ENCODE assay signal across 20 cellular contexts in genomic region chr17:82222816-82223215, GRCh38. TPM values are rescaled to one million over a fixed set of nuclear protein-coding genes. Genes with fewer than 3 reads are reported as not detected.
DNase-seq lines count a peak whose midpoint lies in the region; ATAC-seq, FAIRE-seq and TF ChIP-seq lines count a peak whose summit lies in the region.
"Had no signal": no experiment of that assay in that cellular context is flagged by ENCODE, and none has a peak within 500 bp of the region (broad histone marks: within the 10 kb centered on the region; RNA-seq: fewer than 3 reads in every experiment).

No MANE protein-coding gene starts in this region.

- no peak overlapping the region for H3K18ac ChIP-seq in mesenchymal stem cell (ENCODE audit: low read depth in 1 of 2, low read length in 2 of 2)

- H3K4me2 ChIP-seq in mesenchymal stem cell (ENCODE audit: low read length, poor library complexity, severe bottlenecking): no peak overlapping the region

- 100% methylated on average over 5 of the region's 10 CpGs for WGBS in mesenchymal stem cell
- WGBS in pancreas, 2 donors: 63 to 74% methylated on average over 10 of the region's 10 CpGs

- POLR2A ChIA-PET in activated CD4-positive, alpha-beta T cell treated with anti-CD3 and anti-CD28 coated beads, Interleukin-2, amount 10 ng/mL, durations not matched to agents 7 days and 5 days (lab: Charles Lee): no interaction called here

- H3K79me1 ChIP-seq in mesenchymal stem cell (replicated peaks; ENCODE audit: low read length, poor library complexity, severe bottlenecking): peaks cover 8% of the 10 kb centered on the region

- H3K4me3 Mint-ChIP-seq in activated CD4-positive, alpha-beta T cell treated with anti-CD3 and anti-CD28 coated beads, Interleukin-2, amount 10 ng/mL, durations not matched to agents 7 days and 5 days: no peak overlapping the region
- H3K4me3 Mint-ChIP-seq: B cell; CD8-positive, alpha-beta memory T cell had no signal

- H3K27me3 ChIP-seq in mesenchymal stem cell (ENCODE audit: control insufficient read depth in 1 of 2, insufficient read depth in 1 of 2, low read length in 2 of 2) (no peaks in the 10 kb centered on the region), upper lobe of right lung (no peaks in the 10 kb centered on the region), MG63 (no peaks in the 10 kb centered on the region), pancreas (no peaks in the 10 kb centered on the region)

- DNase-seq in CD1c-positive myeloid dendritic cell (ENCODE audit: extremely low spot score) (peak; percentile 24), amniotic epithelial cell (ENCODE audit: low read depth) (peak; percentile 38), mesenchymal stem cell (no peak), upper lobe of right lung (no peak), MG63 (no peak), pancreas (no peak)
- DNase-seq in activated CD4-positive, alpha-beta T cell treated with anti-CD3 and anti-CD28 coated beads, Interleukin-2, amount 10 ng/mL, durations not matched to agents 7 days and 5 days: no peak
- DNase-seq: C1 segment of cervical spinal cord; Caco-2; CD8-positive, alpha-beta memory T cell; DND-41; GDM1 had no signal

- H2AFZ ChIP-seq in mesenchymal stem cell (ENCODE audit: low read depth, low read length): no peak overlapping the region

- H2BK5ac ChIP-seq in mesenchymal stem cell (ENCODE audit: low read depth, low read length, poor library complexity, severe bottlenecking): no peak overlapping the region

- H3K9me3 ChIP-seq in mesenchymal stem cell (ENCODE audit: control insufficient read depth, low read length): no peaks in the 10 kb centered on the region
- H3K9me3 ChIP-seq in upper lobe of right lung: no peaks in the 10 kb centered on the region
- no peaks in the 10 kb centered on the region for H3K9me3 ChIP-seq in MG63
- no peaks in the 10 kb centered on the region for H3K9me3 ChIP-seq in pancreas
- H3K9me3 ChIP-seq: Caco-2, HAP-1 had no signal

- H3K36me3 Mint-ChIP-seq in activated CD4-positive, alpha-beta T cell treated with anti-CD3 and anti-CD28 coated beads, Interleukin-2, amount 10 ng/mL, durations not matched to agents 7 days and 5 days (ENCODE audit: low read depth): no peaks in the 10 kb centered on the region
- H3K36me3 Mint-ChIP-seq: CD8-positive, alpha-beta memory T cell had no signal

- no peak overlapping the region for H2AK5ac ChIP-seq in mesenchymal stem cell (ENCODE audit: low read length, severe bottlenecking)

- no peak overlapping the region for H4K8ac ChIP-seq in mesenchymal stem cell (ENCODE audit: low read length)

- peak overlapping the region in 1 of 2 experiments; percentile 10 for H2BK12ac ChIP-seq in mesenchymal stem cell (ENCODE audit: low read length in 2 of 2)

- H3K9ac ChIP-seq in mesenchymal stem cell (ENCODE audit: low read length): no peak overlapping the region

- H3K27ac ChIP-seq in mesenchymal stem cell (ENCODE audit: low read length, poor library complexity, severe bottlenecking) (no peak overlapping the region), upper lobe of right lung (no peak overlapping the region), pancreas (no peak overlapping the region)

- no peak for TF ChIP-seq CTCF in upper lobe of right lung (IDR thresholded peaks at IDR 0.05)
- no peak for TF ChIP-seq CTCF in pancreas (IDR thresholded peaks at IDR 0.05)

- H3K4me1 Mint-ChIP-seq in activated CD4-positive, alpha-beta T cell treated with anti-CD3 and anti-CD28 coated beads, Interleukin-2, amount 10 ng/mL, durations not matched to agents 7 days and 5 days: peaks cover 6% of the 10 kb centered on the region

- H3K23ac ChIP-seq in mesenchymal stem cell (ENCODE audit: low read length in 2 of 2): no peak overlapping the region

- FAIRE-seq in pancreas (lab: Jason Lieb, UNC): no peak
- FAIRE-seq: A204.1, GM12892, GM19239, H1, HepG2, HTR-8/SVneo had no signal

- H3K4me1 ChIP-seq in mesenchymal stem cell (ENCODE audit: control insufficient read depth, insufficient read depth, low read depth, low read length) (peaks cover 38% of the 10 kb centered on the region), upper lobe of right lung (peaks cover 4% of the 10 kb centered on the region), pancreas (no peaks in the 10 kb centered on the region)
- H3K4me1 ChIP-seq: HAP-1 had no signal

- peaks cover 3% of the 10 kb centered on the region for H3K27me3 Mint-ChIP-seq in activated CD4-positive, alpha-beta T cell treated with anti-CD3 and anti-CD28 coated beads, Interleukin-2, amount 10 ng/mL, durations not matched to agents 7 days and 5 days
- H3K27me3 Mint-ChIP-seq: B cell; CD8-positive, alpha-beta memory T cell had no signal

- intact Hi-C loops in upper lobe of right lung (cut with DNase I): no loop called here
- intact Hi-C loops in pancreas (cut with DNase I): no loop called here

- H2BK15ac ChIP-seq in mesenchymal stem cell (ENCODE audit: low read depth, poor library complexity, severe bottlenecking): peak overlapping the region; percentile 85

- no peak overlapping the region for H3K14ac ChIP-seq in mesenchymal stem cell (ENCODE audit: low read length in 2 of 2)

- H3K9me3 Mint-ChIP-seq in activated CD4-positive, alpha-beta T cell treated with anti-CD3 and anti-CD28 coated beads, Interleukin-2, amount 10 ng/mL, durations not matched to agents 7 days and 5 days: no peaks in the 10 kb centered on the region
- H3K9me3 Mint-ChIP-seq: CD8-positive, alpha-beta memory T cell had no signal

- H2BK120ac ChIP-seq in mesenchymal stem cell (ENCODE audit: low read depth, low read length): no peak overlapping the region

- CTCF ChIA-PET in activated CD4-positive, alpha-beta T cell treated with anti-CD3 and anti-CD28 coated beads, Interleukin-2, amount 10 ng/mL, durations not matched to agents 7 days and 5 days (lab: Charles Lee): interaction anchor here (1.1 kb wide), 1 partner anchor 13 kb away, joined by 3 read pairs; no protein-coding TSS in a partner anchor

- ATAC-seq in upper lobe of right lung (peak; percentile 32), pancreas (no peak)
- ATAC-seq: HepG2 had no signal

- H3K36me3 ChIP-seq in mesenchymal stem cell (ENCODE audit: control insufficient read depth in 1 of 2, insufficient read depth in 2 of 2, low read depth in 1 of 2, low read length in 2 of 2): no peaks in the 10 kb centered on the region
- H3K36me3 ChIP-seq in upper lobe of right lung: no peaks in the 10 kb centered on the region
- no peaks in the 10 kb centered on the region for H3K36me3 ChIP-seq in MG63
- H3K36me3 ChIP-seq in pancreas: no peaks in the 10 kb centered on the region
- H3K36me3 ChIP-seq: HAP-1 had no signal

- H3K4me3 ChIP-seq in mesenchymal stem cell (ENCODE audit: insufficient read depth in 1 of 2, low read depth in 1 of 2, low read length in 2 of 2) (no peak overlapping the region), upper lobe of right lung (no peak overlapping the region), MG63 (no peak overlapping the region), pancreas (no peak overlapping the region)
- H3K4me3 ChIP-seq: HAP-1 had no signal

- H4K91ac ChIP-seq in mesenchymal stem cell (ENCODE audit: low read length): no peak overlapping the region

- H3K4ac ChIP-seq in mesenchymal stem cell (ENCODE audit: low read depth in 1 of 2, low read length in 2 of 2): no peak overlapping the region

- no peak overlapping the region for H3K27ac Mint-ChIP-seq in activated CD4-positive, alpha-beta T cell treated with anti-CD3 and anti-CD28 coated beads, Interleukin-2, amount 10 ng/mL, durations not matched to agents 7 days and 5 days
- H3K27ac Mint-ChIP-seq: B cell; CD8-positive, alpha-beta memory T cell had no signal

RNA-seq across cellular contexts. Expression of gene SLC16A3, which starts 6.0 kb away (rescaled TPM):
- 217 TPM for polyA plus RNA-seq in mesenchymal stem cell (2013, experiment 1 of 2)
- polyA plus RNA-seq in mesenchymal stem cell (2013, experiment 2 of 2): 200 TPM
- 77.5 TPM for total RNA-seq in upper lobe of right lung
- 100 to 1,000 TPM; 104 to 140 TPM for total RNA-seq in activated CD4-positive, alpha-beta T cell treated with anti-CD3 and anti-CD28 coated beads, Interleukin-2, amount 10 ng/mL, durations not matched to agents 7 days and 5 days
- 529 and 652 TPM in 2 replicates for total RNA-seq in MG63 (2014; rRNA removed; shearing (Covaris generic); ENCODE audit: low replicate concordance)
- 10 to 100 TPM in 2 of 6 donors, 1 to 10 TPM in 4; 1.2 to 22.8 (median 4.2) TPM for total RNA-seq in pancreas
- 1 to 10 TPM; 3.5 TPM for polyA plus RNA-seq in pancreas

RNA-seq across cellular contexts. Expression of gene CCDC57, which starts 10.2 kb away (rescaled TPM):
- 20.2 TPM for polyA plus RNA-seq in mesenchymal stem cell (2013, experiment 1 of 2)
- polyA plus RNA-seq in mesenchymal stem cell (2013, experiment 2 of 2): 19.0 TPM
- 50.5 TPM for total RNA-seq in upper lobe of right lung
- total RNA-seq in activated CD4-positive, alpha-beta T cell treated with anti-CD3 and anti-CD28 coated beads, Interleukin-2, amount 10 ng/mL, durations not matched to agents 7 days and 5 days: 10 to 100 TPM; 60.5 to 69.7 TPM
- 6.9 and 8.2 TPM in 2 replicates for total RNA-seq in MG63 (2014; rRNA removed; shearing (Covaris generic); ENCODE audit: low replicate concordance)
- 10 to 100 TPM; 19.6 to 31.8 (median 22.9) TPM for total RNA-seq in pancreas
- polyA plus RNA-seq in pancreas: 100 to 1,000 TPM; 135 to 176 TPM

RNA-seq across cellular contexts. Expression of gene CSNK1D, which starts 50.7 kb away (rescaled TPM):
- polyA plus RNA-seq in mesenchymal stem cell (2013, experiment 1 of 2): 100 TPM
- 98.8 TPM for polyA plus RNA-seq in mesenchymal stem cell (2013, experiment 2 of 2)
- total RNA-seq in upper lobe of right lung: 150 TPM
- 100 to 1,000 TPM; 115 to 142 TPM for total RNA-seq in activated CD4-positive, alpha-beta T cell treated with anti-CD3 and anti-CD28 coated beads, Interleukin-2, amount 10 ng/mL, durations not matched to agents 7 days and 5 days
- 60.2 and 104 TPM in 2 replicates for total RNA-seq in MG63 (2014; rRNA removed; shearing (Covaris generic); ENCODE audit: low replicate concordance)
- total RNA-seq in pancreas: 10 to 100 TPM; 47.1 to 81.6 (median 62.5) TPM
- polyA plus RNA-seq in pancreas: 100 to 1,000 TPM; 101 to 107 TPM

Comparison
In these comparisons a context has a peak if more than half of its experiments do, and no peak if none do; other contexts are left out.
1. DNase-seq: peak in CD1c-positive myeloid dendritic cell (single experiment) and amniotic epithelial cell (single experiment); none in mesenchymal stem cell (single experiment), upper lobe of right lung (single experiment), activated CD4-positive, alpha-beta T cell treated with anti-CD3 and anti-CD28 coated beads, Interleukin-2, amount 10 ng/mL, durations not matched to agents 7 days and 5 days (single experiment), MG63 (single experiment) and pancreas (0 of 6).